ENCODE assay signal across 1 cellular context in genomic region chr12:46217686-46218508, GRCh38.
TF ChIP-seq lines count a peak whose summit lies in the region.

No MANE protein-coding gene starts in this region.

TF ChIP-seq in GM23338, 12 proteins besides CTCF, POLR2A, EP300 and RAD21 (continued from another document):
- TF ChIP-seq ZNF462 (CRISPR knock-in tag; IDR thresholded peaks at IDR 0.05): no peak
- no peak for TF ChIP-seq NANOG (IDR thresholded peaks at IDR 0.05; ENCODE audit: borderline replicate concordance)
- no peak for TF ChIP-seq EZH2phosphoT487 (IDR thresholded peaks at IDR 0.05; ENCODE audit: unreplicated experiment)
- TF ChIP-seq STAT1 (IDR thresholded peaks at IDR 0.05; ENCODE audit: unreplicated experiment): no peak
- TF ChIP-seq JUNB (IDR thresholded peaks at IDR 0.05; ENCODE audit: unreplicated experiment): no peak
- TF ChIP-seq ETS1 (IDR thresholded peaks at IDR 0.05): no peak
- no peak for TF ChIP-seq ZNF114 (CRISPR knock-in tag; IDR thresholded peaks at IDR 0.05)
